Comparison of ENCODE assay signal across 13 cellular contexts in the genomic region with DNA sequence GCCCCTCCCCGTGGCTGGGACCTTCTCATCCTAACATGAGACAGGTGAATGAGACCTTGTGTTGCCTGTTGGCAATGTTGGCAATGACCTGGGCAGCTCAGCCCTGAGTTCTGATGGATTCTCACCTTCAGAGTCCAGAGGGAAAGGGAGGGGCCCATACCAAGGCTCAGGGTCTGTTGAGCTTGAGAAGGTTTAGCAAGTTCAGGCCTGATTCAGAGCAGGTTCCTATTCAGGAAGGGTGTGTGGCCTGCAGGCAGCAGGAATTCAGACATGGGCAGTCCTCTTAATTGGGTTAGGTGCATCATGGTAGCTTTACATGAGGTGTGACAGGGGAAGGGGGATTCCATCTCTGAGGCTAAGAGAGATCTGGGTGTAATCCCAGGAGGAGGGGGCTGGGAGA. TPM values are rescaled to one million over a fixed set of nuclear protein-coding genes. Genes with fewer than 3 reads are reported as not detected.
"Had no signal": no experiment of that assay in that cellular context is flagged by ENCODE, and none has a peak within 500 bp of the region (broad histone marks: within the 10 kb centered on the region; RNA-seq: fewer than 3 reads in every experiment).

No MANE protein-coding gene starts in this region.

RNA-seq across cellular contexts. Expression of a gene that starts 16.2 kb away (rescaled TPM):
- total RNA-seq: mucosa of descending colon had no signal
- polyA plus RNA-seq: immature natural killer cell; naive thymus-derived CD4-positive, alpha-beta T cell had no signal

RNA-seq across cellular contexts. Expression of a gene that starts 24.6 kb away (rescaled TPM):
- total RNA-seq: kidney epithelial cell; left colon; left lobe of liver; liver; mesothelial cell of epicardium; mononuclear cell; myocyte; naive thymus-derived CD4-positive, alpha-beta T cell had no signal
- polyA plus RNA-seq: immature natural killer cell; liver; naive thymus-derived CD4-positive, alpha-beta T cell had no signal

RNA-seq across cellular contexts. Expression of a gene that starts 49.6 kb away (rescaled TPM):
- total RNA-seq: hepatocyte; kidney epithelial cell; left lobe of liver; liver; lower lobe of right lung; lung microvascular endothelial cell; mesothelial cell of epicardium; mononuclear cell; naive thymus-derived CD4-positive, alpha-beta T cell had no signal
- polyA plus RNA-seq: hepatocyte; immature natural killer cell; liver; naive thymus-derived CD4-positive, alpha-beta T cell had no signal
